ENCODE assay signal across 20 cellular contexts in the genomic region with DNA sequence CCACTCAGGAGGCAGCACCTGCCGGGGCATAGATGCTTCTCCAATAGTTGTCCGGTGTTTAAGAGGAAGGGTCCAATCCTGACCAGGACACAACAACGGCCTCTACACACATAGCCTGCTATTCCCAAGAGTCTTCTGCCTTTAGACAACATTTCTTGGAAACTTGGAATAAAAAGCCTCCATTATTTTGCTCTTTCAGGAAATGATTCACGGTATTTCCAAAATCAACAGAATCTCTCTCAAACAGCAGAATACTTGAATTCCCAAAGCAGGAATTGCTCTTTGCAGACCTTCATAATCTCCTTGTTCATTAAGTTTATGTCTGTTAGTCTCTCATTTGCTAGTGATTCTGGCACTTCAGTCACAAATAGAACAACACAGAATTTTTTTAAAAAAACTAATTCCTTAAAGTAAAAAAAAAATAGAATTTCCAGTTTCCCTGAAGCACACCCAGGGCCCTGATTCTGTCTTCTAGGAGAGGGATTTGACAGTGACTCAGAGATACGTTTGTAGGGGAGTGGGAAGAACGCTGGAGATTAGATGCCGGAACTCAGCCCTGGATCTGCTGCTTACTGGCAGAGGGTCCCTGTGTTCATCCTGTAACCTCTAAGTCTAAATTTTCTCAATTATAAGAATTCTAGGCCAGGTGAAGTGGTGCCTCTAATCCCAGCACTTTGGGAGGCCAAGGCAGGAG.
DNase-seq lines count a peak whose midpoint lies in the region; ATAC-seq, FAIRE-seq and TF ChIP-seq lines count a peak whose summit lies in the region.
"Had no signal": no experiment of that assay in that cellular context is flagged by ENCODE, and none has a peak within 500 bp of the region (broad histone marks: within the 10 kb centered on the region; RNA-seq: fewer than 3 reads in every experiment).

No MANE protein-coding gene starts in this region.

- H3K79me2 ChIP-seq in endothelial cell of umbilical vein (ENCODE audit: control insufficient read depth, insufficient read depth, low read length): no peaks in the 10 kb centered on the region
- no peaks in the 10 kb centered on the region for H3K79me2 ChIP-seq in neural progenitor cell (ENCODE audit: low read depth)

- dilution Hi-C loops in endothelial cell of umbilical vein (cut with MboI; ENCODE audit: extremely low pct_ligation_motif_present, low sequenced_read_pairs): no loop called here

- H3K27me3 Mint-ChIP-seq in activated CD8-positive, alpha-beta T cell treated with anti-CD3 and anti-CD28 coated beads for 36 hours: no peaks in the 10 kb centered on the region
- no peaks in the 10 kb centered on the region for H3K27me3 Mint-ChIP-seq in activated CD8-positive, alpha-beta T cell treated with anti-CD3 and anti-CD28 coated beads, Interleukin-2, amount 10 ng/mL, durations not matched to agents 7 days and 5 days (ENCODE audit: low read depth)
- H3K27me3 Mint-ChIP-seq in neural progenitor cell (ENCODE audit: insufficient read depth, low read depth): no peaks in the 10 kb centered on the region
- H3K27me3 Mint-ChIP-seq: naive thymus-derived CD4-positive, alpha-beta T cell; progenitor cell of endocrine pancreas had no signal

- peaks cover 64% of the 10 kb centered on the region for H3K4me1 Mint-ChIP-seq in activated CD8-positive, alpha-beta T cell treated with anti-CD3 and anti-CD28 coated beads for 36 hours (ENCODE audit: low read depth)
- peaks cover 18% of the 10 kb centered on the region for H3K4me1 Mint-ChIP-seq in activated CD8-positive, alpha-beta T cell treated with anti-CD3 and anti-CD28 coated beads, Interleukin-2, amount 10 ng/mL, durations not matched to agents 7 days and 5 days (ENCODE audit: low read depth)
- peaks cover 2% of the 10 kb centered on the region for H3K4me1 Mint-ChIP-seq in neural progenitor cell

- no TSS peak for BruUV-seq in endothelial cell of umbilical vein (replicated peaks; lab: Mats Ljungman, UMichigan)

- H3K4me3 ChIP-seq in endothelial cell of umbilical vein (replicated peaks in 1 of 3; ENCODE audit: insufficient read depth in 1 of 3, low read depth in 1 of 3, low read length in 3 of 3) (peak overlapping the region in 1 of 3 experiments; percentile 6), neural progenitor cell (no peak overlapping the region)
- H3K4me3 ChIP-seq: body of pancreas had no signal

- peak overlapping the region; percentile 71 for H3K4me2 ChIP-seq in endothelial cell of umbilical vein (ENCODE audit: insufficient read depth, low read length)
- no peak overlapping the region for H3K4me2 ChIP-seq in neural progenitor cell

- H3K9me3 ChIP-seq in endothelial cell of umbilical vein (replicated peaks; ENCODE audit: control insufficient read depth, insufficient read depth, low read length) (no peaks in the 10 kb centered on the region), neural progenitor cell (ENCODE audit: low read depth) (no peaks in the 10 kb centered on the region)
- H3K9me3 ChIP-seq: body of pancreas had no signal

- intact Hi-C loops in activated CD8-positive, alpha-beta T cell treated with anti-CD3 and anti-CD28 coated beads for 36 hours (cut with micrococcal nuclease): loop anchor here (2.0 kb wide), 3 partner anchors 29 to 75 kb away; partner anchors contain the start of gene NAB1
- intact Hi-C loops in endothelial cell of umbilical vein (cut with micrococcal nuclease): no loop called here

- DNase-seq in activated CD8-positive, alpha-beta T cell treated with anti-CD3 and anti-CD28 coated beads for 36 hours: no peak
- no peak for DNase-seq in activated CD8-positive, alpha-beta T cell treated with anti-CD3 and anti-CD28 coated beads, Interleukin-2, amount 10 ng/mL, durations not matched to agents 7 days and 5 days
- DNase-seq in SK-MEL-5 (ENCODE audit: low read depth, low spot score) (peak; percentile 64), endothelial cell of umbilical vein (ENCODE audit: low read depth, low spot score) (peak; percentile 79), neural progenitor cell (ENCODE audit: low spot score) (no peak), urothelium cell line (ENCODE audit: low spot score) (no peak), NCI-H748 (lab: John Stamatoyannopoulos, UW; ENCODE audit: unreplicated experiment) (no peak)
- DNase-seq in stimulated activated naive CD4-positive, alpha-beta T cell treated with Interleukin-2 at 50 U/mL for 16 hours (lab: John Stamatoyannopoulos, UW): no peak
- DNase-seq: ACHN; body of pancreas; DMS79; effector memory CD4-positive, alpha-beta T cell; foreskin fibroblast; Kasumi-1; naive thymus-derived CD4-positive, alpha-beta T cell; NCI-H2171; NCI-H82 had no signal

- H3K9me3 Mint-ChIP-seq in activated CD8-positive, alpha-beta T cell treated with anti-CD3 and anti-CD28 coated beads for 36 hours: no peaks in the 10 kb centered on the region
- H3K9me3 Mint-ChIP-seq in activated CD8-positive, alpha-beta T cell treated with anti-CD3 and anti-CD28 coated beads, Interleukin-2, amount 10 ng/mL, durations not matched to agents 7 days and 5 days (ENCODE audit: insufficient read depth): no peaks in the 10 kb centered on the region
- H3K9me3 Mint-ChIP-seq in neural progenitor cell: no peaks in the 10 kb centered on the region

- no peaks in the 10 kb centered on the region for H4K20me1 ChIP-seq in endothelial cell of umbilical vein (replicated peaks; ENCODE audit: control insufficient read depth, extremely low read depth, insufficient read depth, low read length)
- no peaks in the 10 kb centered on the region for H4K20me1 ChIP-seq in neural progenitor cell (ENCODE audit: low read depth)

- no peaks in the 10 kb centered on the region for H3K36me3 ChIP-seq in endothelial cell of umbilical vein (ENCODE audit: control insufficient read depth in 2 of 2, extremely low read depth in 1 of 2, insufficient read depth in 2 of 2, low read length in 2 of 2)
- H3K36me3 ChIP-seq in neural progenitor cell: no peaks in the 10 kb centered on the region

- H3K27ac ChIP-seq in endothelial cell of umbilical vein (ENCODE audit: insufficient read depth, low read depth, low read length) (peak overlapping the region; percentile 58), neural progenitor cell (no peak overlapping the region)
- H3K27ac ChIP-seq: body of pancreas had no signal

- H3K9me1 ChIP-seq in endothelial cell of umbilical vein (replicated peaks; ENCODE audit: control insufficient read depth, extremely low read depth, insufficient read depth, low read length): no peaks in the 10 kb centered on the region

- in situ Hi-C loops in SK-MEL-5 (cut with HindIII; ENCODE audit: low pct_unique_long_range_greater_than_20kb, low sequenced_read_pairs): no loop called here

- no peak for TF ChIP-seq CTCF in activated CD8-positive, alpha-beta T cell treated with anti-CD3 and anti-CD28 coated beads for 36 hours (IDR thresholded peaks at IDR 0.05)
- TF ChIP-seq CTCF in endothelial cell of umbilical vein (IDR thresholded peaks at IDR 0.05; ENCODE audit: extremely low read depth in 1 of 2, insufficient read depth in 1 of 2, low read depth in 1 of 2, low read length in 2 of 2) (no peak), neural progenitor cell (IDR thresholded peaks at IDR 0.05) (no peak)

- POLR2A ChIA-PET in activated CD8-positive, alpha-beta T cell treated with anti-CD3 and anti-CD28 coated beads for 36 hours (lab: Charles Lee): no interaction called here
- POLR2A ChIA-PET in activated CD8-positive, alpha-beta T cell treated with anti-CD3 and anti-CD28 coated beads, Interleukin-2, amount 10 ng/mL, durations not matched to agents 7 days and 5 days (lab: Charles Lee): no interaction called here
- POLR2A ChIA-PET in endothelial cell of umbilical vein (lab: Charles Lee): no interaction called here

- no peaks in the 10 kb centered on the region for H3K36me3 Mint-ChIP-seq in activated CD8-positive, alpha-beta T cell treated with anti-CD3 and anti-CD28 coated beads for 36 hours (ENCODE audit: low read depth)
- no peaks in the 10 kb centered on the region for H3K36me3 Mint-ChIP-seq in activated CD8-positive, alpha-beta T cell treated with anti-CD3 and anti-CD28 coated beads, Interleukin-2, amount 10 ng/mL, durations not matched to agents 7 days and 5 days (ENCODE audit: low read depth)
- H3K36me3 Mint-ChIP-seq in neural progenitor cell: peaks cover 1% of the 10 kb centered on the region

- no peaks in the 10 kb centered on the region for H3K27me3 ChIP-seq in endothelial cell of umbilical vein (ENCODE audit: control insufficient read depth in 2 of 2, insufficient read depth in 2 of 2, low read length in 2 of 2)
- H3K27me3 ChIP-seq in neural progenitor cell: no peaks in the 10 kb centered on the region
- H3K27me3 ChIP-seq: body of pancreas had no signal

- H3K4me1 ChIP-seq in endothelial cell of umbilical vein (ENCODE audit: control insufficient read depth, extremely low read depth, insufficient read depth, low read length): peaks cover 29% of the 10 kb centered on the region
- peaks cover 8% of the 10 kb centered on the region for H3K4me1 ChIP-seq in neural progenitor cell

- H2AFZ ChIP-seq in endothelial cell of umbilical vein (ENCODE audit: low read depth, low read length) (peak overlapping the region; percentile 70), neural progenitor cell (replicated peaks) (peak overlapping the region; percentile 58)

- no peak for TF ChIP-seq POLR2A in endothelial cell of umbilical vein (IDR thresholded peaks at IDR 0.05; ENCODE audit: low read depth, low read length)

- H3K4me3 Mint-ChIP-seq in activated CD8-positive, alpha-beta T cell treated with anti-CD3 and anti-CD28 coated beads for 36 hours: peak overlapping the region; percentile 63
- H3K4me3 Mint-ChIP-seq in activated CD8-positive, alpha-beta T cell treated with anti-CD3 and anti-CD28 coated beads, Interleukin-2, amount 10 ng/mL, durations not matched to agents 7 days and 5 days: no peak overlapping the region
- no peak overlapping the region for H3K4me3 Mint-ChIP-seq in neural progenitor cell

- no peaks in the 10 kb centered on the region for H3F3A ChIP-seq in neural progenitor cell (ENCODE audit: low read depth)

- no peak for ATAC-seq in activated CD8-positive, alpha-beta T cell treated with anti-CD3 and anti-CD28 coated beads for 36 hours
- ATAC-seq in activated CD8-positive, alpha-beta T cell treated with anti-CD3 and anti-CD28 coated beads, Interleukin-2, amount 10 ng/mL, durations not matched to agents 7 days and 5 days: no peak
- ATAC-seq: body of pancreas; HCT116; naive thymus-derived CD4-positive, alpha-beta T cell had no signal

- H3K27ac Mint-ChIP-seq in activated CD8-positive, alpha-beta T cell treated with anti-CD3 and anti-CD28 coated beads for 36 hours: peak overlapping the region; percentile 95
- no peak overlapping the region for H3K27ac Mint-ChIP-seq in activated CD8-positive, alpha-beta T cell treated with anti-CD3 and anti-CD28 coated beads, Interleukin-2, amount 10 ng/mL, durations not matched to agents 7 days and 5 days
- no peak overlapping the region for H3K27ac Mint-ChIP-seq in neural progenitor cell
- H3K27ac Mint-ChIP-seq: progenitor cell of endocrine pancreas had no signal

- CTCF ChIA-PET in activated CD8-positive, alpha-beta T cell treated with anti-CD3 and anti-CD28 coated beads for 36 hours (lab: Charles Lee): no interaction called here
- CTCF ChIA-PET in activated CD8-positive, alpha-beta T cell treated with anti-CD3 and anti-CD28 coated beads, Interleukin-2, amount 10 ng/mL, durations not matched to agents 7 days and 5 days (lab: Charles Lee): no interaction called here
- CTCF ChIA-PET in endothelial cell of umbilical vein (lab: Charles Lee): no interaction called here

- H3K9ac ChIP-seq in endothelial cell of umbilical vein (replicated peaks; ENCODE audit: extremely low read depth, insufficient read depth, low read length): no peak overlapping the region
- no peak overlapping the region for H3K9ac ChIP-seq in neural progenitor cell

- FAIRE-seq in endothelial cell of umbilical vein (lab: Jason Lieb, UNC): peak; percentile 86
- FAIRE-seq in urothelium cell line (lab: Jason Lieb, UNC): no peak
- FAIRE-seq: RCC 7860 had no signal

Comparison
In these comparisons a context has a peak if more than half of its experiments do, and no peak if none do; other contexts are left out.
1. DNase-seq: peak in SK-MEL-5 (single experiment) and endothelial cell of umbilical vein (single experiment); none in activated CD8-positive, alpha-beta T cell treated with anti-CD3 and anti-CD28 coated beads for 36 hours (single experiment), activated CD8-positive, alpha-beta T cell treated with anti-CD3 and anti-CD28 coated beads, Interleukin-2, amount 10 ng/mL, durations not matched to agents 7 days and 5 days (single experiment), neural progenitor cell (single experiment), stimulated activated naive CD4-positive, alpha-beta T cell treated with Interleukin-2 at 50 U/mL for 16 hours (single experiment), urothelium cell line (single experiment) and NCI-H748 (single experiment).